19 cellular contexts compared by ENCODE assay signal in genomic region chr11:78551066-78551465, GRCh38.
"Had no signal": no experiment of that assay in that cellular context is flagged by ENCODE, and none has a peak within 500 bp of the region (broad histone marks: within the 10 kb centered on the region; RNA-seq: fewer than 3 reads in every experiment).

No MANE protein-coding gene starts in this region.

- H3K27me3 ChIP-seq: foreskin keratinocyte, right lobe of liver, tibial artery, upper lobe of right lung, vagina had no signal

- H3K4me3 ChIP-seq: lung, psoas muscle, right lobe of liver, tibial artery, upper lobe of right lung, vagina had no signal

- H3K27ac ChIP-seq: foreskin keratinocyte, parathyroid adenoma, psoas muscle, right lobe of liver, tibial artery, upper lobe of right lung, vagina had no signal

- H3K9me3 Mint-ChIP-seq: nephron progenitor cell; stimulated activated memory B cell treated with anti-CD40 and anti-IgM and Interleukin-4, amounts not matched to agents 10 μg/mL and 1 μg/mL and 100 μg/mL, for 72 hours had no signal

- DNase-seq: effector memory CD4-positive, alpha-beta T cell; erythroblast; foreskin keratinocyte; left colon; left ventricle myocardium superior; mesendoderm; naive thymus-derived CD4-positive, alpha-beta T cell; nephron progenitor cell; psoas muscle; retina; right lobe of liver; stimulated activated CD4-positive, alpha-beta T cell treated with anti-CD3 and anti-CD28 coated beads, Interleukin-4, amount 100 ng/mL, for 1 hour; tibial artery; upper lobe of right lung had no signal

- H3K27me3 Mint-ChIP-seq: naive thymus-derived CD4-positive, alpha-beta T cell; stimulated activated memory B cell treated with anti-CD40 and anti-IgM and Interleukin-4, amounts not matched to agents 10 μg/mL and 1 μg/mL and 100 μg/mL, for 72 hours; stimulated activated naive CD8-positive, alpha-beta T cell treated with anti-CD3 and anti-CD28 coated beads, Interleukin-15, Interleukin-2, amounts not matched to agents 100 ng/mL and 50 ng/mL, for 24 hours had no signal

- H3K4me3 Mint-ChIP-seq: naive thymus-derived CD4-positive, alpha-beta T cell; nephron progenitor cell; stimulated activated memory B cell treated with anti-CD40 and anti-IgM and Interleukin-4, amounts not matched to agents 10 μg/mL and 1 μg/mL and 100 μg/mL, for 72 hours; stimulated activated naive CD8-positive, alpha-beta T cell treated with anti-CD3 and anti-CD28 coated beads, Interleukin-15, Interleukin-2, amounts not matched to agents 100 ng/mL and 50 ng/mL, for 24 hours had no signal

- H3K36me3 ChIP-seq: right lobe of liver, upper lobe of right lung, vagina had no signal

- ATAC-seq: foreskin keratinocyte; left colon; left ventricle myocardium superior; naive thymus-derived CD4-positive, alpha-beta T cell; psoas muscle; right lobe of liver; stimulated activated memory B cell treated with anti-CD40 and anti-IgM and Interleukin-4, amounts not matched to agents 10 μg/mL and 1 μg/mL and 100 μg/mL, for 72 hours; upper lobe of right lung had no signal

- H3K27ac Mint-ChIP-seq: naive thymus-derived CD4-positive, alpha-beta T cell; nephron progenitor cell; stimulated activated memory B cell treated with anti-CD40 and anti-IgM and Interleukin-4, amounts not matched to agents 10 μg/mL and 1 μg/mL and 100 μg/mL, for 72 hours; stimulated activated naive CD8-positive, alpha-beta T cell treated with anti-CD3 and anti-CD28 coated beads, Interleukin-15, Interleukin-2, amounts not matched to agents 100 ng/mL and 50 ng/mL, for 24 hours had no signal
